ENCODE assay signal across 15 cellular contexts in the genomic region with DNA sequence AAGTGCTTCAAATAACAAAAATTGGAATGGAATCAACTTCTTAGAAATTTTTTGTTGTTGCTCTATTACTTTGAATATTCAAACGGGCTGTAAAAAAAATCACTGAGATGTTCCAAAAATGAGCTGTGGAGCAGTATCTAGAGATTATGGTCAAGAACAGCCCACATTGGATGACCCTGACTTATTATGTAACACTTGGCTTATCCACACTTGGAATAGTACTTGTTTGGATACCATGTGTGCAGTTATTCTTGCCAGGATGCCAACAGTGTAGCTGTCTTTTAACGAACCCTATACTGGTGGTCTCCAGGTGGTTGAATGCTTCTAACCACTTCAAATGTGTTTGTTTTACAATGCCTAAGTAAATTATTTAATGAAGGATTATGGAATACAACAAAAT.
A peak's percentile ranks its signal among the peaks of the same experiment; 100 is the strongest.
DNase-seq lines count a peak whose midpoint lies in the region; ATAC-seq and TF ChIP-seq lines count a peak whose summit lies in the region.
"Had no signal": no experiment of that assay in that cellular context is flagged by ENCODE, and none has a peak within 500 bp of the region (broad histone marks: within the 10 kb centered on the region; RNA-seq: fewer than 3 reads in every experiment).

No MANE protein-coding gene starts in this region.

- DNase-seq in heart left ventricle = no peak
- DNase-seq in left ventricle myocardium inferior = no peak
- DNase-seq in NCI-H69 (lab: John Stamatoyannopoulos, UW) = peak; percentile 27
- peak; percentile 49 for DNase-seq in fibroblast of peridontal ligament (ENCODE audit: extremely low read depth)
- no peak for DNase-seq in adrenal gland
- DNase-seq in activated T-cell treated with anti-CD3 and anti-CD28 coated beads, Interleukin-2, amount 50 U/mL, for 4 hours = no peak
- DNase-seq in omental fat pad (ENCODE audit: low spot score) = no peak
- DNase-seq: CD4-positive, alpha-beta memory T cell; Karpas-422; MM.1S; NCI-H1105; NCI-H1694 treated with DMSO at 0.1 percent for 48 hours; NCI-H774; SHP77 had no signal

- TF ChIP-seq POLR2A in heart left ventricle (IDR thresholded peaks at IDR 0.05) (no peak), adrenal gland (IDR thresholded peaks at IDR 0.05) (no peak)

- peaks cover 0 to 42% (median 18%) of the 10 kb centered on the region in 12 donors for H3K4me1 ChIP-seq in heart left ventricle
- peaks cover 37% of the 10 kb centered on the region for H3K4me1 ChIP-seq in left ventricle myocardium inferior
- peaks cover 5 to 9% of the 10 kb centered on the region in 2 donors for H3K4me1 ChIP-seq in adrenal gland (replicated peaks in 1 of 2)

- intact Hi-C loops in heart left ventricle (cut with DNase I) = no loop called here
- intact Hi-C loops in left ventricle myocardium inferior (cut with micrococcal nuclease) = no loop called here
- intact Hi-C loops in adrenal gland (cut with DNase I) = no loop called here

- no peaks in the 10 kb centered on the region for H3K27me3 Mint-ChIP-seq in activated T-cell treated with anti-CD3 and anti-CD28 coated beads, Interleukin-2, amount 50 U/mL, for 4 hours (ENCODE audit: low read depth)
- H3K27me3 Mint-ChIP-seq: CD4-positive, alpha-beta memory T cell had no signal

- peaks cover 48% of the 10 kb centered on the region for H3K4me1 Mint-ChIP-seq in activated T-cell treated with anti-CD3 and anti-CD28 coated beads, Interleukin-2, amount 50 U/mL, for 4 hours (ENCODE audit: low read depth)

- H3K36me3 ChIP-seq in heart left ventricle (no peaks in the 10 kb centered on the region), left ventricle myocardium inferior (no peaks in the 10 kb centered on the region), adrenal gland (replicated peaks in 1 of 2) (no peaks in the 10 kb centered on the region)

- H3K27me3 ChIP-seq in heart left ventricle (no peaks in the 10 kb centered on the region), left ventricle myocardium inferior (ENCODE audit: low read depth) (no peaks in the 10 kb centered on the region), adrenal gland (no peaks in the 10 kb centered on the region)

- no peaks in the 10 kb centered on the region for H3K36me3 Mint-ChIP-seq in activated T-cell treated with anti-CD3 and anti-CD28 coated beads, Interleukin-2, amount 50 U/mL, for 4 hours (ENCODE audit: insufficient read depth)
- H3K36me3 Mint-ChIP-seq: CD4-positive, alpha-beta memory T cell had no signal

- H3K9me3 Mint-ChIP-seq in activated T-cell treated with anti-CD3 and anti-CD28 coated beads, Interleukin-2, amount 50 U/mL, for 4 hours = no peaks in the 10 kb centered on the region
- H3K9me3 Mint-ChIP-seq: CD4-positive, alpha-beta memory T cell had no signal

- H3K4me3 ChIP-seq in heart left ventricle (no peak overlapping the region), left ventricle myocardium inferior (no peak overlapping the region), adrenal gland (no peak overlapping the region)

- no peak overlapping the region for H3K27ac ChIP-seq in heart left ventricle
- H3K27ac ChIP-seq in left ventricle myocardium inferior (replicated peaks) = no peak overlapping the region
- H3K27ac ChIP-seq in adrenal gland = no peak overlapping the region

- 22 to 34% (median 29%) methylated on average over 2 of the region's 2 CpGs for WGBS in heart left ventricle, 4 donors
- WGBS in adrenal gland, 4 donors = 26 to 48% (median 39%) methylated on average over 2 of the region's 2 CpGs

- H3K4me3 Mint-ChIP-seq in activated T-cell treated with anti-CD3 and anti-CD28 coated beads, Interleukin-2, amount 50 U/mL, for 4 hours = no peak overlapping the region

- H3K9me3 ChIP-seq in heart left ventricle (no peaks in the 10 kb centered on the region), left ventricle myocardium inferior (replicated peaks) (no peaks in the 10 kb centered on the region), adrenal gland (replicated peaks in 1 of 3) (no peaks in the 10 kb centered on the region)

- TF ChIP-seq CTCF in heart left ventricle (IDR thresholded peaks at IDR 0.05) (no peak), left ventricle myocardium inferior (IDR thresholded peaks at IDR 0.05; ENCODE audit: borderline replicate concordance) (no peak), adrenal gland (IDR thresholded peaks at IDR 0.05) (no peak), omental fat pad (IDR thresholded peaks at IDR 0.05) (no peak)

- ATAC-seq in heart left ventricle (peak; percentile 58 to 82 (median 72)), omental fat pad (ENCODE audit: low FRiP score) (no peak)
- ATAC-seq in activated T-cell treated with anti-CD3 and anti-CD28 coated beads, Interleukin-2, amount 50 U/mL, for 4 hours = no peak
- ATAC-seq: Panc1 had no signal

Comparison
In these comparisons a context has a peak if more than half of its experiments do, and no peak if none do; other contexts are left out.
1. ATAC-seq: peak in heart left ventricle (4 of 4); none in activated T-cell treated with anti-CD3 and anti-CD28 coated beads, Interleukin-2, amount 50 U/mL, for 4 hours (0 of 2) and omental fat pad (single experiment).
2. DNase-seq: peak in NCI-H69 (single experiment) and fibroblast of peridontal ligament (single experiment); none in heart left ventricle (0 of 5), left ventricle myocardium inferior (single experiment), adrenal gland (0 of 7), activated T-cell treated with anti-CD3 and anti-CD28 coated beads, Interleukin-2, amount 50 U/mL, for 4 hours (single experiment) and omental fat pad (single experiment).